ENCODE assay signal across 16 cellular contexts in the genomic region with DNA sequence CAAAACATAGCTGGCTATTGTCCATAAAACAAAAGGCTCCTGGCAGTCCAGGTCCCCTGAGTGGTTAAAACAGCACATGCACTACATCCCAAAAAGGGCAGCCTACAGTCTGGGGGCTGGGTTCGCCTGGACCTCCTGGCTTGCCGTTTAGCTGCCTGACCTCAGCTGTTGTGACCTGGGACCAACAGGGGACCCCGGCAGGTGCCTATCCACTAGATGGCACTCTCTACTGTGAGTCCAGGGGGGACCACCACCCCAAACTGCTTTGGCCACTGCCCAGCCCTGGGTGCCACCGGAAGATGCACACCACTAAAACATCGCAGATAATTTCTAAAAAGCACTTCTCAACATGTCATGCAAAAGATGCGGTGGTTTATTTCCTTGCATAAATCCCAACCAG. TPM values are rescaled to one million over a fixed set of nuclear protein-coding genes. Genes with fewer than 3 reads are reported as not detected.
A peak's percentile ranks its signal among the peaks of the same experiment; 100 is the strongest.
DNase-seq lines count a peak whose midpoint lies in the region; ATAC-seq and TF ChIP-seq lines count a peak whose summit lies in the region.
"Had no signal": no experiment of that assay in that cellular context is flagged by ENCODE, and none has a peak within 500 bp of the region (broad histone marks: within the 10 kb centered on the region; RNA-seq: fewer than 3 reads in every experiment).

No MANE protein-coding gene starts in this region.

- H3K18ac ChIP-seq in H9 (ENCODE audit: insufficient read length, low read depth, low read length) = no peak overlapping the region

- H3K4me1 Mint-ChIP-seq in H9 (peaks cover 16 to 33% of the 10 kb centered on the region in 2 experiments), WTC11 (peaks cover 21% of the 10 kb centered on the region), nephron (peaks cover 52% of the 10 kb centered on the region)

- H3K79me1 ChIP-seq in H9 (ENCODE audit: insufficient read depth, low read depth, low read length, poor library complexity, severe bottlenecking) = no peaks in the 10 kb centered on the region

- H3K36me3 Mint-ChIP-seq in H9 (ENCODE audit: insufficient read depth in 1 of 3, low read depth in 3 of 3) = peaks cover 0 to 7% (median 2%) of the 10 kb centered on the region in 3 experiments; a peak in 5 of 7 replicates
- H3K36me3 Mint-ChIP-seq in WTC11 = peaks cover 35% of the 10 kb centered on the region
- H3K36me3 Mint-ChIP-seq in nephron (ENCODE audit: low read depth) = no peaks in the 10 kb centered on the region

- H3K79me2 ChIP-seq in H9 (ENCODE audit: insufficient read depth, low read length) = no peaks in the 10 kb centered on the region

- H3K27me3 Mint-ChIP-seq in H9 (ENCODE audit: low read depth) (peaks cover 63% of the 10 kb centered on the region), WTC11 (ENCODE audit: low read depth) (peaks cover 42% of the 10 kb centered on the region), nephron (ENCODE audit: low read depth) (peaks cover 59% of the 10 kb centered on the region)

- CTCF ChIA-PET in WTC11 (lab: Charles Lee) = interaction anchor here (0.6 to 1.7 kb wide), 14 partner anchors 99 to 801 kb away, joined by 3 to 7 read pairs (median 3); no protein-coding TSS in a partner anchor

- DNase-seq in DMS 273 (lab: John Stamatoyannopoulos, UW; ENCODE audit: unreplicated experiment) (peak; percentile 23), DMS 273 treated with DMSO at 0.1 percent for 48 hours (lab: John Stamatoyannopoulos, UW) (no peak), H9 (peak; percentile 67), WTC11 (ENCODE audit: low spot score) (peak; percentile 61), mucosa of gallbladder (ENCODE audit: low spot score) (no peak), NCI-H446 (lab: John Stamatoyannopoulos, UW) (no peak), SKM-1 treated with dmso at 0.1 percent for 144 hours (lab: John Stamatoyannopoulos, UW; ENCODE audit: unreplicated experiment) (no peak)
- DNase-seq: activated T-cell treated with anti-CD3 and anti-CD28 coated beads, Interleukin-2, amount 50 U/mL, for 1 hour; midbrain; NCI-H1436 had no signal

- H3K4me2 ChIP-seq in H9 (ENCODE audit: insufficient read depth, insufficient read length, low read length) = no peak overlapping the region

- H4K91ac ChIP-seq in H9 (ENCODE audit: insufficient read length, low read depth, low read length) = no peak overlapping the region

- H3K4me3 Mint-ChIP-seq in H9 (no peak overlapping the region), WTC11 (no peak overlapping the region), nephron (no peak overlapping the region)

- ATAC-seq in WTC11 = peak; percentile 24

- H3K14ac ChIP-seq in H9 (ENCODE audit: insufficient read depth, low read length) = no peak overlapping the region

- no peak overlapping the region for H2BK5ac ChIP-seq in H9 (ENCODE audit: insufficient read length, low read length)

- TF ChIP-seq CTCF in H9 (conservative IDR thresholded peaks at IDR 0.05) (peak; percentile 71), WTC11 (IDR thresholded peaks at IDR 0.05) (peak; percentile 39), nephron (IDR thresholded peaks at IDR 0.05; ENCODE audit: unreplicated experiment in 3 of 3) (peak in 2 of 3 experiments; percentile 13 to 18)

- H3T11ph ChIP-seq in H9 (ENCODE audit: low read length) = no peak overlapping the region

- H3K27ac Mint-ChIP-seq in H9 (no peak overlapping the region), WTC11 (no peak overlapping the region), nephron (peak overlapping the region in 1 of 3 experiments; percentile 67)

- peaks cover 6% of the 10 kb centered on the region; the same call in 1 of the 2 replicates for H3K27me3 ChIP-seq in H9 (ENCODE audit: insufficient read depth, low read length)
- H3K27me3 ChIP-seq: ascending aorta had no signal

- H3K23me2 ChIP-seq in H9 (ENCODE audit: insufficient read length, low read depth, low read length, poor library complexity, severe bottlenecking) = no peaks in the 10 kb centered on the region

- H2BK12ac ChIP-seq in H9 (ENCODE audit: insufficient read length, low read depth, low read length) = no peak overlapping the region

- POLR2A ChIA-PET in WTC11 (lab: Charles Lee) = interaction anchor here (0.6 kb wide), 1 partner anchor 464 kb away, joined by 3 read pairs; no protein-coding TSS in a partner anchor

- no peak overlapping the region for H3K9ac ChIP-seq in H9 (ENCODE audit: extremely low read depth, insufficient read length, low read length)

- no peaks in the 10 kb centered on the region for H4K20me1 ChIP-seq in H9 (ENCODE audit: control insufficient read depth, insufficient read depth, insufficient read length)

- no peak overlapping the region for H4K8ac ChIP-seq in H9 (replicated peaks; ENCODE audit: insufficient read length, low read depth, low read length)

- H3K4me1 ChIP-seq in H9 (ENCODE audit: insufficient read depth, low read length) = no peaks in the 10 kb centered on the region
- H3K4me1 ChIP-seq: ascending aorta had no signal

- no peak overlapping the region for H2BK20ac ChIP-seq in H9 (ENCODE audit: low read depth, low read length, poor library complexity, severe bottlenecking)

- H3K9me3 Mint-ChIP-seq in H9 = peaks cover 6 to 7% of the 10 kb centered on the region in 2 experiments
- 0 out of 2 replicates have a peak, but pooled peaks cover 7% of the 10 kb centered on the region for H3K9me3 Mint-ChIP-seq in WTC11
- H3K9me3 Mint-ChIP-seq in nephron = no peaks in the 10 kb centered on the region

- no peak overlapping the region for H4K5ac ChIP-seq in H9 (ENCODE audit: insufficient read length, low read depth, low read length)

- no peak overlapping the region for H2AFZ ChIP-seq in H9 (ENCODE audit: low read length)

- H3K23ac ChIP-seq in H9 (ENCODE audit: insufficient read length, low read depth, low read length) = no peak overlapping the region

- WGBS in H9 (ENCODE audit: extremely low coverage, insufficient read length, low lambda C conversion rate) = no CpG with 5 or more reads among the region's 6 CpGs

- no peak overlapping the region for H3K56ac ChIP-seq in H9 (ENCODE audit: insufficient read length, low read depth, low read length)

- no peak overlapping the region for H2AK5ac ChIP-seq in H9 (ENCODE audit: insufficient read length, low read length)

- no peak overlapping the region for H3K27ac ChIP-seq in H9 (ENCODE audit: insufficient read length, low read depth, low read length)
- H3K27ac ChIP-seq: 22Rv1, ascending aorta, epithelial cell of prostate, HL-60, thoracic aorta had no signal

- H3K9me3 ChIP-seq in H9 (ENCODE audit: control insufficient read depth, low read depth, low read length) = no peaks in the 10 kb centered on the region
- H3K9me3 ChIP-seq: ascending aorta, thoracic aorta had no signal

- H3K4ac ChIP-seq in H9 (ENCODE audit: low read depth, low read length) = no peak overlapping the region

- H2BK15ac ChIP-seq in H9 (ENCODE audit: low read depth, low read length) = no peak overlapping the region

- H2BK120ac ChIP-seq in H9 (ENCODE audit: low read depth, low read length, poor library complexity, severe bottlenecking) = no peak overlapping the region

TF ChIP-seq in WTC11, 78 proteins besides CTCF, POLR2A, EP300 and RAD21 (continues in another document):
- TF ChIP-seq ZNF317 (CRISPR knock-in tag; IDR thresholded peaks at IDR 0.05; ENCODE audit: borderline replicate concordance, low read depth) (no peak), JAZF1 (CRISPR knock-in tag; IDR thresholded peaks at IDR 0.05) (no peak), ESRRA (CRISPR knock-in tag; IDR thresholded peaks at IDR 0.05; ENCODE audit: borderline replicate concordance) (no peak), ZNF219 (CRISPR knock-in tag; IDR thresholded peaks at IDR 0.05; ENCODE audit: borderline replicate concordance) (no peak)
- TF ChIP-seq, protein P1, sequence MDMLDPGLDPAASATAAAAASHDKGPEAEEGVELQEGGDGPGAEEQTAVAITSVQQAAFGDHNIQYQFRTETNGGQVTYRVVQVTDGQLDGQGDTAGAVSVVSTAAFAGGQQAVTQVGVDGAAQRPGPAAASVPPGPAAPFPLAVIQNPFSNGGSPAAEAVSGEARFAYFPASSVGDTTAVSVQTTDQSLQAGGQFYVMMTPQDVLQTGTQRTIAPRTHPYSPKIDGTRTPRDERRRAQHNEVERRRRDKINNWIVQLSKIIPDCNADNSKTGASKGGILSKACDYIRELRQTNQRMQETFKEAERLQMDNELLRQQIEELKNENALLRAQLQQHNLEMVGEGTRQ (CRISPR knock-in tag; IDR thresholded peaks at IDR 0.05) = no peak
- TF ChIP-seq, protein P2, sequence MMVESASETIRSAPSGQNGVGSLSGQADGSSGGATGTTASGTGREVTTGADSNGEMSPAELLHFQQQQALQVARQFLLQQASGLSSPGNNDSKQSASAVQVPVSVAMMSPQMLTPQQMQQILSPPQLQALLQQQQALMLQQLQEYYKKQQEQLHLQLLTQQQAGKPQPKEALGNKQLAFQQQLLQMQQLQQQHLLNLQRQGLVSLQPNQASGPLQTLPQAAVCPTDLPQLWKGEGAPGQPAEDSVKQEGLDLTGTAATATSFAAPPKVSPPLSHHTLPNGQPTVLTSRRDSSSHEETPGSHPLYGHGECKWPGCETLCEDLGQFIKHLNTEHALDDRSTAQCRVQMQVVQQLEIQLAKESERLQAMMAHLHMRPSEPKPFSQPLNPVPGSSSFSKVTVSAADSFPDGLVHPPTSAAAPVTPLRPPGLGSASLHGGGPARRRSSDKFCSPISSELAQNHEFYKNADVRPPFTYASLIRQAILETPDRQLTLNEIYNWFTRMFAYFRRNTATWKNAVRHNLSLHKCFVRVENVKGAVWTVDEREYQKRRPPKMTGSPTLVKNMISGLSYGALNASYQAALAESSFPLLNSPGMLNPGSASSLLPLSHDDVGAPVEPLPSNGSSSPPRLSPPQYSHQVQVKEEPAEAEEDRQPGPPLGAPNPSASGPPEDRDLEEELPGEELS (CRISPR knock-in tag; IDR thresholded peaks at IDR 0.05) = no peak

RNA-seq across cellular contexts. Expression of a gene that starts 2.9 kb away (rescaled TPM):
- total RNA-seq in H9 (2021) (not detected in 2 replicates), WTC11 (2021) (0.05 to 0.07 TPM in 2 of 3 replicates, not detected in the other), mucosa of gallbladder (0.09 TPM)
- total RNA-seq: ascending aorta, thoracic aorta had no signal

Comparison
In these comparisons a context has a peak if more than half of its experiments do, and no peak if none do; other contexts are left out.
1. DNase-seq: peak in DMS 273 (single experiment), H9 (single experiment) and WTC11 (single experiment); none in DMS 273 treated with DMSO at 0.1 percent for 48 hours (single experiment), mucosa of gallbladder (single experiment), NCI-H446 (0 of 2) and SKM-1 treated with dmso at 0.1 percent for 144 hours (single experiment).
2. CTCF ChIP-seq: peak in every context shown above with its lines; median percentile 71 in H9; 39 in WTC11; 16 in nephron.